ENCODE assay signal across 1 cellular context in genomic region chr11:269146-269890, GRCh38.
TF ChIP-seq lines count a peak whose summit lies in the region.

No MANE protein-coding gene starts in this region.

TF ChIP-seq in liver, 16 proteins besides CTCF, POLR2A, EP300 and RAD21 (continued from another document):
- TF ChIP-seq ZBTB33 (IDR thresholded peaks at IDR 0.05) (no peak), REST (IDR thresholded peaks at IDR 0.05) (no peak), MAX (IDR thresholded peaks at IDR 0.05) (peak; percentile 4), TAF1 (conservative IDR thresholded peaks at IDR 0.05) (no peak), FOXA2 (IDR thresholded peaks at IDR 0.05) (no peak), EGR1 (IDR thresholded peaks at IDR 0.05; ENCODE audit: low read depth in 2 of 2) (no peak), ATF3 (IDR thresholded peaks at IDR 0.05) (no peak)
